ENCODE assay signal across 31 cellular contexts in genomic region chrX:42839632-42840031, GRCh38.
"Had no signal": no experiment of that assay in that cellular context is flagged by ENCODE, and none has a peak within 500 bp of the region (broad histone marks: within the 10 kb centered on the region; RNA-seq: fewer than 3 reads in every experiment).

No MANE protein-coding gene starts in this region.

- H3K9me3 Mint-ChIP-seq: activated CD4-positive, alpha-beta memory T cell treated with anti-CD3 and anti-CD28 coated beads for 36 hours; activated naive CD4-positive, alpha-beta T cell treated with anti-CD3 and anti-CD28 coated beads for 36 hours; activated naive CD4-positive, alpha-beta T cell treated with anti-CD3 and anti-CD28 coated beads, Interleukin-2, amount 50 U/mL, for 24 hours; activated naive CD8-positive, alpha-beta T cell treated with anti-CD3 and anti-CD28 coated beads for 36 hours; activated T-helper 1 cell treated with anti-CD3 and anti-CD28 coated beads, Interleukin-12 subunit alpha, Interleukin-12 subunit beta, Interleukin-2, Interleukin-4 antibody, amounts not matched to agents 30 ng/mL and 10 ng/mL and 1 ng/mL, durations not matched to agents 14 hours and 24 hours and 36 hours; activated T-helper 2 cell treated with anti-CD3 and anti-CD28 coated beads, Interferon-gamma antibody, Interleukin-2, Interleukin-4, amounts not matched to agents 10 μg/mL and 5 μg/mL and 100 μg/mL, durations not matched to agents 14 hours and 24 hours and 36 hours; central memory CD8-positive, alpha-beta T cell; dendritic cell treated with granulocyte-macrophage colony-stimulating factor and Interleukin-4, amounts not matched to agents 40 ng/mL and 50 ng/mL, for 4 days had no signal

- FAIRE-seq: bronchial epithelial cell had no signal

- H3K36me3 Mint-ChIP-seq: activated CD4-positive, alpha-beta memory T cell treated with anti-CD3 and anti-CD28 coated beads for 36 hours; activated naive CD8-positive, alpha-beta T cell treated with anti-CD3 and anti-CD28 coated beads for 36 hours had no signal

- H3K36me3 ChIP-seq: adrenal gland, ascending aorta, brain microvascular endothelial cell had no signal

- H3K4me1 ChIP-seq: adrenal gland, ascending aorta had no signal

- H3K27ac ChIP-seq: adrenal gland, ascending aorta, brain microvascular endothelial cell, coronary artery, dorsolateral prefrontal cortex had no signal

- H3K27me3 Mint-ChIP-seq: activated CD4-positive, alpha-beta memory T cell treated with anti-CD3 and anti-CD28 coated beads for 36 hours; activated CD4-positive, alpha-beta T cell treated with anti-CD3 and anti-CD28 coated beads for 36 hours; activated CD4-positive, alpha-beta T cell treated with anti-CD3 and anti-CD28 coated beads, Interleukin-2, amount 10 ng/mL, durations not matched to agents 24 days and 14 days; activated CD8-positive, alpha-beta memory T cell treated with anti-CD3 and anti-CD28 coated beads, Interleukin-2, amount 10 ng/mL, durations not matched to agents 7 days and 5 days; activated naive CD4-positive, alpha-beta T cell treated with anti-CD3 and anti-CD28 coated beads, Interleukin-2, amount 50 U/mL, for 24 hours; activated naive CD8-positive, alpha-beta T cell treated with anti-CD3 and anti-CD28 coated beads for 36 hours; activated naive CD8-positive, alpha-beta T cell treated with anti-CD3 and anti-CD28 coated beads, Interleukin-2, amount 50 U/mL, for 24 hours; central memory CD8-positive, alpha-beta T cell; dendritic cell treated with granulocyte-macrophage colony-stimulating factor and Interleukin-4, amounts not matched to agents 40 ng/mL and 50 ng/mL, for 4 days had no signal

- DNase-seq: activated CD4-positive, alpha-beta memory T cell treated with anti-CD3 and anti-CD28 coated beads for 36 hours; activated CD4-positive, alpha-beta T cell treated with anti-CD3 and anti-CD28 coated beads for 36 hours; activated CD4-positive, alpha-beta T cell treated with anti-CD3 and anti-CD28 coated beads, Interleukin-2, amount 10 ng/mL, durations not matched to agents 24 days and 14 days; activated CD4-positive, CD25-positive, alpha-beta regulatory T cell; activated CD4-positive, CD25-positive, alpha-beta regulatory T cell treated with anti-CD3 and anti-CD28 coated beads, Interleukin-2, amount 50 U/mL, for 72 hours; activated CD8-positive, alpha-beta memory T cell treated with anti-CD3 and anti-CD28 coated beads, Interleukin-2, amount 10 ng/mL, durations not matched to agents 7 days and 5 days; activated CD8-positive, alpha-beta memory T cell treated with anti-CD3 and anti-CD28 coated beads, Interleukin-2, amount 50 U/mL, for 4 hours; activated CD8-positive, alpha-beta T cell treated with anti-CD3 and anti-CD28 coated beads, Interleukin-2, amount 10 ng/mL, durations not matched to agents 7 days and 5 days; activated effector memory CD4-positive, alpha-beta T cell treated with anti-CD3 and anti-CD28 coated beads, Interleukin-2, amount 50 U/mL, for 16 hours; activated naive CD4-positive, alpha-beta T cell treated with anti-CD3 and anti-CD28 coated beads for 36 hours; activated naive CD8-positive, alpha-beta T cell treated with anti-CD3 and anti-CD28 coated beads for 36 hours; activated naive CD8-positive, alpha-beta T cell treated with anti-CD3 and anti-CD28 coated beads, Interleukin-2, amount 50 U/mL, for 24 hours; activated T-cell treated with anti-CD3 and anti-CD28 coated beads, Interleukin-2, amount 50 U/mL, for 1 hour; activated T-cell treated with anti-CD3 and anti-CD28 coated beads, Interleukin-2, amount 50 U/mL, for 48 hours; adrenal gland; amygdala; brain microvascular endothelial cell; dorsolateral prefrontal cortex; effector memory CD4-positive, alpha-beta T cell; endodermal cell; foreskin fibroblast; head of caudate nucleus; T-helper 2 cell had no signal

- H3K27me3 ChIP-seq: ascending aorta, brain microvascular endothelial cell had no signal

- H3K4me3 Mint-ChIP-seq: activated CD4-positive, alpha-beta memory T cell treated with anti-CD3 and anti-CD28 coated beads for 36 hours; activated CD4-positive, alpha-beta T cell treated with anti-CD3 and anti-CD28 coated beads for 36 hours; activated CD4-positive, alpha-beta T cell treated with anti-CD3 and anti-CD28 coated beads, Interleukin-2, amount 10 ng/mL, durations not matched to agents 24 days and 14 days; activated CD8-positive, alpha-beta memory T cell treated with anti-CD3 and anti-CD28 coated beads, Interleukin-2, amount 10 ng/mL, durations not matched to agents 7 days and 5 days; activated CD8-positive, alpha-beta T cell treated with anti-CD3 and anti-CD28 coated beads, Interleukin-2, amount 10 ng/mL, durations not matched to agents 7 days and 5 days; activated naive CD4-positive, alpha-beta T cell treated with anti-CD3 and anti-CD28 coated beads for 36 hours; activated naive CD4-positive, alpha-beta T cell treated with anti-CD3 and anti-CD28 coated beads, Interleukin-2, amount 50 U/mL, for 24 hours; activated naive CD8-positive, alpha-beta T cell treated with anti-CD3 and anti-CD28 coated beads for 36 hours; activated naive CD8-positive, alpha-beta T cell treated with anti-CD3 and anti-CD28 coated beads, Interleukin-2, amount 50 U/mL, for 24 hours; activated T-helper 1 cell treated with anti-CD3 and anti-CD28 coated beads, Interleukin-12 subunit alpha, Interleukin-12 subunit beta, Interleukin-2, Interleukin-4 antibody, amounts not matched to agents 30 ng/mL and 10 ng/mL and 1 ng/mL, durations not matched to agents 14 hours and 24 hours and 36 hours; central memory CD8-positive, alpha-beta T cell; dendritic cell treated with granulocyte-macrophage colony-stimulating factor and Interleukin-4, amounts not matched to agents 40 ng/mL and 50 ng/mL, for 4 days; endodermal cell had no signal

- H3K4me3 ChIP-seq: adrenal gland, ascending aorta, coronary artery, dorsolateral prefrontal cortex had no signal

- H3K4me1 Mint-ChIP-seq: activated CD4-positive, alpha-beta T cell treated with anti-CD3 and anti-CD28 coated beads for 36 hours; activated CD4-positive, alpha-beta T cell treated with anti-CD3 and anti-CD28 coated beads, Interleukin-2, amount 10 ng/mL, durations not matched to agents 24 days and 14 days; activated naive CD4-positive, alpha-beta T cell treated with anti-CD3 and anti-CD28 coated beads, Interleukin-2, amount 50 U/mL, for 24 hours; central memory CD8-positive, alpha-beta T cell had no signal

- H3K27ac Mint-ChIP-seq: activated CD4-positive, alpha-beta memory T cell treated with anti-CD3 and anti-CD28 coated beads for 36 hours; activated CD4-positive, alpha-beta T cell treated with anti-CD3 and anti-CD28 coated beads for 36 hours; activated CD4-positive, alpha-beta T cell treated with anti-CD3 and anti-CD28 coated beads, Interleukin-2, amount 10 ng/mL, durations not matched to agents 24 days and 14 days; activated CD8-positive, alpha-beta memory T cell treated with anti-CD3 and anti-CD28 coated beads, Interleukin-2, amount 10 ng/mL, durations not matched to agents 7 days and 5 days; activated CD8-positive, alpha-beta T cell treated with anti-CD3 and anti-CD28 coated beads, Interleukin-2, amount 10 ng/mL, durations not matched to agents 7 days and 5 days; activated naive CD4-positive, alpha-beta T cell treated with anti-CD3 and anti-CD28 coated beads for 36 hours; activated naive CD4-positive, alpha-beta T cell treated with anti-CD3 and anti-CD28 coated beads, Interleukin-2, amount 50 U/mL, for 24 hours; activated naive CD8-positive, alpha-beta T cell treated with anti-CD3 and anti-CD28 coated beads for 36 hours; activated naive CD8-positive, alpha-beta T cell treated with anti-CD3 and anti-CD28 coated beads, Interleukin-2, amount 50 U/mL, for 24 hours; activated T-helper 1 cell treated with anti-CD3 and anti-CD28 coated beads, Interleukin-12 subunit alpha, Interleukin-12 subunit beta, Interleukin-2, Interleukin-4 antibody, amounts not matched to agents 30 ng/mL and 10 ng/mL and 1 ng/mL, durations not matched to agents 14 hours and 24 hours and 36 hours; activated T-helper 2 cell treated with anti-CD3 and anti-CD28 coated beads, Interferon-gamma antibody, Interleukin-2, Interleukin-4, amounts not matched to agents 10 μg/mL and 5 μg/mL and 100 μg/mL, durations not matched to agents 14 hours and 24 hours and 36 hours; dendritic cell treated with granulocyte-macrophage colony-stimulating factor and Interleukin-4, amounts not matched to agents 40 ng/mL and 50 ng/mL, for 4 days; endodermal cell had no signal

- H3K9me3 ChIP-seq: adrenal gland, ascending aorta had no signal
